1 cellular context compared by ENCODE assay signal in genomic region chr2:69829243-69830044, GRCh38.
A peak's percentile ranks its signal among the peaks of the same experiment; 100 is the strongest.
TF ChIP-seq lines count a peak whose summit lies in the region.

TSS of gene GMCL1 (plus strand) at chr2:69829660. CDS start at chr2:69829893, 233 bp downstream.

TF ChIP-seq in K562, 482 proteins besides CTCF, POLR2A, EP300 and RAD21 (continued from another document and continues in another):
- TF ChIP-seq, protein P1, sequence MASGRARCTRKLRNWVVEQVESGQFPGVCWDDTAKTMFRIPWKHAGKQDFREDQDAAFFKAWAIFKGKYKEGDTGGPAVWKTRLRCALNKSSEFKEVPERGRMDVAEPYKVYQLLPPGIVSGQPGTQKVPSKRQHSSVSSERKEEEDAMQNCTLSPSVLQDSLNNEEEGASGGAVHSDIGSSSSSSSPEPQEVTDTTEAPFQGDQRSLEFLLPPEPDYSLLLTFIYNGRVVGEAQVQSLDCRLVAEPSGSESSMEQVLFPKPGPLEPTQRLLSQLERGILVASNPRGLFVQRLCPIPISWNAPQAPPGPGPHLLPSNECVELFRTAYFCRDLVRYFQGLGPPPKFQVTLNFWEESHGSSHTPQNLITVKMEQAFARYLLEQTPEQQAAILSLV (tag; IDR thresholded peaks at IDR 0.05), result peak; percentile 79; the same call in 1 of the 2 replicates
- TF ChIP-seq ZBTB17 (CRISPR knock-in tag; IDR thresholded peaks at IDR 0.05) (no peak), ZNF778 (CRISPR knock-in tag; IDR thresholded peaks at IDR 0.05) (no peak), HOMEZ (CRISPR knock-in tag; IDR thresholded peaks at IDR 0.05) (no peak), NBN (IDR thresholded peaks at IDR 0.05; ENCODE audit: low read depth) (no peak), ZNF165 (CRISPR knock-in tag; IDR thresholded peaks at IDR 0.05; ENCODE audit: borderline replicate concordance) (no peak), FOXJ2 (tag; IDR thresholded peaks at IDR 0.05) (no peak), PHTF2 (CRISPR knock-in tag; IDR thresholded peaks at IDR 0.05) (no peak), TFAM (CRISPR knock-in tag; conservative IDR thresholded peaks at IDR 0.05) (no peak), ZNF696 (CRISPR knock-in tag; conservative IDR thresholded peaks at IDR 0.05) (no peak), SFPQ (IDR thresholded peaks at IDR 0.05; ENCODE audit: low read depth, low read length) (no peak), CHD7 (IDR thresholded peaks at IDR 0.05; ENCODE audit: low read depth, low read length) (no peak), SMARCE1 (IDR thresholded peaks at IDR 0.05) (no peak; the same call in 1 of the 2 replicates), SNIP1 (IDR thresholded peaks at IDR 0.05; ENCODE audit: low read depth) (no peak), GABPA (tag; conservative IDR thresholded peaks at IDR 0.05; ENCODE audit: low read depth) (peak; percentile 88), NR3C1 (CRISPR knock-in tag; IDR thresholded peaks at IDR 0.05) (peak; percentile 42; the same call in 1 of the 2 replicates), ATF2 (CRISPR knock-in tag; IDR thresholded peaks at IDR 0.05) (no peak), HMGN3 (IDR thresholded peaks at IDR 0.05; ENCODE audit: borderline replicate concordance, extremely low read depth, insufficient read length, low read depth, low read length) (peak; percentile 13), KAT2B (IDR thresholded peaks at IDR 0.05; ENCODE audit: low read depth, low read length) (no peak), ZNF609 (CRISPR knock-in tag; IDR thresholded peaks at IDR 0.05; ENCODE audit: borderline replicate concordance) (peak; percentile 68; the same call in 1 of the 2 replicates), ARID1B (IDR thresholded peaks at IDR 0.05) (peak; percentile 21), NCOA4 (IDR thresholded peaks at IDR 0.05; ENCODE audit: partially characterized antibody) (no peak), E2F3 (CRISPR knock-in tag; IDR thresholded peaks at IDR 0.05) (peak; percentile 79), HDAC3 (IDR thresholded peaks at IDR 0.05; ENCODE audit: borderline replicate concordance, partially characterized antibody) (no peak), MTF1 (CRISPR knock-in tag; IDR thresholded peaks at IDR 0.05; ENCODE audit: borderline replicate concordance) (no peak)
- TF ChIP-seq, protein P2, sequence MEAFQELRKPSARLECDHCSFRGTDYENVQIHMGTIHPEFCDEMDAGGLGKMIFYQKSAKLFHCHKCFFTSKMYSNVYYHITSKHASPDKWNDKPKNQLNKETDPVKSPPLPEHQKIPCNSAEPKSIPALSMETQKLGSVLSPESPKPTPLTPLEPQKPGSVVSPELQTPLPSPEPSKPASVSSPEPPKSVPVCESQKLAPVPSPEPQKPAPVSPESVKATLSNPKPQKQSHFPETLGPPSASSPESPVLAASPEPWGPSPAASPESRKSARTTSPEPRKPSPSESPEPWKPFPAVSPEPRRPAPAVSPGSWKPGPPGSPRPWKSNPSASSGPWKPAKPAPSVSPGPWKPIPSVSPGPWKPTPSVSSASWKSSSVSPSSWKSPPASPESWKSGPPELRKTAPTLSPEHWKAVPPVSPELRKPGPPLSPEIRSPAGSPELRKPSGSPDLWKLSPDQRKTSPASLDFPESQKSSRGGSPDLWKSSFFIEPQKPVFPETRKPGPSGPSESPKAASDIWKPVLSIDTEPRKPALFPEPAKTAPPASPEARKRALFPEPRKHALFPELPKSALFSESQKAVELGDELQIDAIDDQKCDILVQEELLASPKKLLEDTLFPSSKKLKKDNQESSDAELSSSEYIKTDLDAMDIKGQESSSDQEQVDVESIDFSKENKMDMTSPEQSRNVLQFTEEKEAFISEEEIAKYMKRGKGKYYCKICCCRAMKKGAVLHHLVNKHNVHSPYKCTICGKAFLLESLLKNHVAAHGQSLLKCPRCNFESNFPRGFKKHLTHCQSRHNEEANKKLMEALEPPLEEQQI (IDR thresholded peaks at IDR 0.05), result no peak
- TF ChIP-seq, protein P3, sequence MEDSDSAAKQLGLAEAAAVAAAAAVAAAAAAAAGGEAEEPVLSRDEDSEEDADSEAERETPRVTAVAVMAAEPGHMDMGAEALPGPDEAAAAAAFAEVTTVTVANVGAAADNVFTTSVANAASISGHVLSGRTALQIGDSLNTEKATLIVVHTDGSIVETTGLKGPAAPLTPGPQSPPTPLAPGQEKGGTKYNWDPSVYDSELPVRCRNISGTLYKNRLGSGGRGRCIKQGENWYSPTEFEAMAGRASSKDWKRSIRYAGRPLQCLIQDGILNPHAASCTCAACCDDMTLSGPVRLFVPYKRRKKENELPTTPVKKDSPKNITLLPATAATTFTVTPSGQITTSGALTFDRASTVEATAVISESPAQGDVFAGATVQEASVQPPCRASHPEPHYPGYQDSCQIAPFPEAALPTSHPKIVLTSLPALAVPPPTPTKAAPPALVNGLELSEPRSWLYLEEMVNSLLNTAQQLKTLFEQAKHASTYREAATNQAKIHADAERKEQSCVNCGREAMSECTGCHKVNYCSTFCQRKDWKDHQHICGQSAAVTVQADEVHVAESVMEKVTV (CRISPR knock-in tag; IDR thresholded peaks at IDR 0.05), result no peak
